Comparison of ENCODE assay signal across 11 cellular contexts in genomic region chr7:1810961-1811849, GRCh38.
DNase-seq lines count a peak whose midpoint lies in the region; ATAC-seq and FAIRE-seq lines count a peak whose summit lies in the region.
"Had no signal": no experiment of that assay in that cellular context is flagged by ENCODE, and none has a peak within 500 bp of the region (broad histone marks: within the 10 kb centered on the region; RNA-seq: fewer than 3 reads in every experiment).

No MANE protein-coding gene starts in this region.

- no peak overlapping the region for H3K9ac ChIP-seq in adipocyte (ENCODE audit: low read length)

- no peak for ATAC-seq in HG02763 (IDR thresholded peaks at IDR 0.05; ENCODE audit: unreplicated experiment)
- ATAC-seq: left lung had no signal

- peak; percentile 100 for FAIRE-seq in urothelium cell line (lab: Jason Lieb, UNC)

- H3K36me3 ChIP-seq in adipocyte (ENCODE audit: control insufficient read depth, insufficient read depth, low read length, severe bottlenecking), result no peaks in the 10 kb centered on the region

- peaks cover 12% of the 10 kb centered on the region for H3K27me3 ChIP-seq in adipocyte (replicated peaks; ENCODE audit: control insufficient read depth, insufficient read depth, low read length)

- DNase-seq in activated CD8-positive, alpha-beta memory T cell treated with anti-CD3 and anti-CD28 coated beads for 24 hours, result peak; percentile 54
- DNase-seq in activated CD8-positive, alpha-beta memory T cell treated with anti-CD3 and anti-CD28 coated beads, Interleukin-2, amount 50 U/mL, for 4 hours, result no peak
- no peak for DNase-seq in adipocyte (ENCODE audit: low read depth)
- DNase-seq in iris pigment epithelial cell (ENCODE audit: low read depth), result peak; percentile 19
- no peak for DNase-seq in urothelium cell line (ENCODE audit: low spot score)
- DNase-seq in NCI-H2029 treated with DMSO at 0.1 percent for 48 hours (lab: John Stamatoyannopoulos, UW), result no peak
- no peak for DNase-seq in HUDEP-2 (lab: John Stamatoyannopoulos, UW; ENCODE audit: unreplicated experiment in 76 of 76)
- DNase-seq: left lung; stimulated activated CD4-positive, alpha-beta T cell treated with anti-CD3 and anti-CD28 coated beads, Interleukin-2, amount 100 ng/mL, for 48 hours had no signal

- no peaks in the 10 kb centered on the region for H3K9me3 ChIP-seq in adipocyte (ENCODE audit: control insufficient read depth, low read length)
- H3K9me3 ChIP-seq: left lung had no signal

- H3K4me3 ChIP-seq in adipocyte (ENCODE audit: low read length), result peak overlapping the region; percentile 39
- H3K4me3 ChIP-seq: left lung had no signal

- H3K4me1 ChIP-seq in adipocyte (ENCODE audit: control insufficient read depth, insufficient read depth, low read length), result peaks cover 7% of the 10 kb centered on the region
- H3K4me1 ChIP-seq: foreskin keratinocyte had no signal

Comparison
In these comparisons a context has a peak if more than half of its experiments do, and no peak if none do; other contexts are left out.
1. DNase-seq: peak in activated CD8-positive, alpha-beta memory T cell treated with anti-CD3 and anti-CD28 coated beads for 24 hours (single experiment) and iris pigment epithelial cell (single experiment); none in activated CD8-positive, alpha-beta memory T cell treated with anti-CD3 and anti-CD28 coated beads, Interleukin-2, amount 50 U/mL, for 4 hours (single experiment), adipocyte (single experiment), urothelium cell line (single experiment), NCI-H2029 treated with DMSO at 0.1 percent for 48 hours (single experiment) and HUDEP-2 (0 of 76).